In the genomic region with DNA sequence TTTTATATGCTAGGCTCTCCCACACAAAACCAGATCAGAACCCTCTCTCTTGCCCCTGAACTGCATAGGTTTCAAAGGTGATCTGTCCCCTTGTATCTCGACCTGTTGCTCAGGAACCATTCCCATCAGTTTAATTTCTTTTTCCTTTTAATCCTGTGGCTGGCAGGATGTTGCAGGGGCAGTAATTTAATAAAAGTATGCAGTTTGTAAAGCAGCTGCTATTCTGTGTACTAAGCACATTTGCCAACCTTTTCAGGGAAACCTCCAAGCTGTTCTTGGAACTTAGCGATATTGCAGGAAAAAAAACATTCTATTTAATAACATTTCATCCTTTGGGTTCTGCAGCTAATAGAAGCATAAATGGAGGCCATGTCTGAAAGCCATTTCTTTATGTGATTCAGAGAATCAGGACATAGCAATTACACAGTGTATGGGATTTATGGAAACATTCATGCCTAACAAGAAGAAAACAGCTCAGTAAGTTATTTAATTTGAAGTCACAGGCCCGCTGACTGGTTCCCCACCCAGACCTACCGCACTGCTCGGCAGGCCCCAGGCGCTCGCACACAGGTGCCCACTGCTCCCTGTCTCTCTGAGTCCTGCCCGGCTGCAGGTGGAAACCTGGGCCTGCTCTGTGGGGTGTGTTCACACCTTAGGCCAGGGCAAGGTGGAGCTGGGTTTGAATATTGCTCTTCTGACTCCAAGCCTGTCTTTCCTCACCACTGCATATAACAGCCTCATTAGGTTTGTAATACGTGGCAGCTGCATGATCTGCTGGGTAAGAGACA, we compare ENCODE assay signal across 17 cellular contexts.
"Had no signal": no experiment of that assay in that cellular context is flagged by ENCODE, and none has a peak within 500 bp of the region (broad histone marks: within the 10 kb centered on the region; RNA-seq: fewer than 3 reads in every experiment).

No MANE protein-coding gene starts in this region.

- H3K27me3 Mint-ChIP-seq: activated CD4-positive, alpha-beta memory T cell treated with anti-CD3 and anti-CD28 coated beads, Interleukin-2, amount 10 ng/mL, durations not matched to agents 7 days and 5 days; activated naive CD8-positive, alpha-beta T cell treated with anti-CD3 and anti-CD28 coated beads, Interleukin-2, amount 50 U/mL, for 24 hours; stimulated activated naive B cell treated with anti-CD40 and anti-IgM and Interleukin-4, amounts not matched to agents 10 μg/mL and 1 μg/mL and 100 μg/mL, for 72 hours; T-cell had no signal

- H3K27ac ChIP-seq: colonic mucosa, heart left ventricle, neutrophil, spleen, VCaP had no signal

- H3K4me3 Mint-ChIP-seq: activated CD4-positive, alpha-beta memory T cell treated with anti-CD3 and anti-CD28 coated beads, Interleukin-2, amount 10 ng/mL, durations not matched to agents 7 days and 5 days; activated naive CD8-positive, alpha-beta T cell treated with anti-CD3 and anti-CD28 coated beads, Interleukin-2, amount 50 U/mL, for 24 hours; activated T-cell treated with anti-CD3 and anti-CD28 coated beads, Interleukin-2, amount 50 U/mL, for 72 hours; stimulated activated naive B cell treated with anti-CD40 and anti-IgM and Interleukin-4, amounts not matched to agents 10 μg/mL and 1 μg/mL and 100 μg/mL, for 72 hours; T-cell had no signal

- H3K27me3 ChIP-seq: colonic mucosa, heart left ventricle, neutrophil, spleen had no signal

- ATAC-seq: activated naive CD8-positive, alpha-beta T cell treated with anti-CD3 and anti-CD28 coated beads, Interleukin-2, amount 50 U/mL, for 24 hours; activated T-cell treated with anti-CD3 and anti-CD28 coated beads, Interleukin-2, amount 50 U/mL, for 72 hours; heart left ventricle; left ventricle myocardium superior; right cardiac atrium; stimulated activated naive B cell treated with anti-CD40 and anti-IgM and Interleukin-4, amounts not matched to agents 10 μg/mL and 1 μg/mL and 100 μg/mL, for 72 hours; T-cell had no signal

- H3K4me3 ChIP-seq: colonic mucosa, heart left ventricle, spleen had no signal

- H3K27ac Mint-ChIP-seq: activated CD4-positive, alpha-beta memory T cell treated with anti-CD3 and anti-CD28 coated beads, Interleukin-2, amount 10 ng/mL, durations not matched to agents 7 days and 5 days; activated naive CD8-positive, alpha-beta T cell treated with anti-CD3 and anti-CD28 coated beads, Interleukin-2, amount 50 U/mL, for 24 hours; stimulated activated naive B cell treated with anti-CD40 and anti-IgM and Interleukin-4, amounts not matched to agents 10 μg/mL and 1 μg/mL and 100 μg/mL, for 72 hours; T-cell had no signal

- H3K9me3 Mint-ChIP-seq: activated CD4-positive, alpha-beta memory T cell treated with anti-CD3 and anti-CD28 coated beads, Interleukin-2, amount 10 ng/mL, durations not matched to agents 7 days and 5 days; activated naive CD8-positive, alpha-beta T cell treated with anti-CD3 and anti-CD28 coated beads, Interleukin-2, amount 50 U/mL, for 24 hours; activated T-cell treated with anti-CD3 and anti-CD28 coated beads, Interleukin-2, amount 50 U/mL, for 72 hours; stimulated activated naive B cell treated with anti-CD40 and anti-IgM and Interleukin-4, amounts not matched to agents 10 μg/mL and 1 μg/mL and 100 μg/mL, for 72 hours; T-cell had no signal

- DNase-seq: activated CD4-positive, alpha-beta memory T cell treated with anti-CD3 and anti-CD28 coated beads, Interleukin-2, amount 10 ng/mL, durations not matched to agents 7 days and 5 days; activated CD8-positive, alpha-beta memory T cell treated with anti-CD3 and anti-CD28 coated beads, Interleukin-2, amount 50 U/mL, for 4 hours; activated naive CD8-positive, alpha-beta T cell treated with anti-CD3 and anti-CD28 coated beads, Interleukin-2, amount 50 U/mL, for 24 hours; activated T-cell treated with anti-CD3 and anti-CD28 coated beads, Interleukin-2, amount 50 U/mL, for 72 hours; colonic mucosa; effector CD4-positive, alpha-beta T cell; foreskin melanocyte; heart left ventricle; left ventricle myocardium superior; posterior cingulate gyrus; right cardiac atrium; spleen; stimulated activated CD4-positive, alpha-beta T cell treated with anti-CD3 and anti-CD28 coated beads, Interleukin-1b, Interleukin-23, amount 100 ng/mL, for 48 hours; stimulated activated naive B cell treated with anti-CD40 and anti-IgM and Interleukin-4, amounts not matched to agents 10 μg/mL and 1 μg/mL and 100 μg/mL, for 72 hours; T-cell had no signal

- H3K36me3 Mint-ChIP-seq: stimulated activated naive B cell treated with anti-CD40 and anti-IgM and Interleukin-4, amounts not matched to agents 10 μg/mL and 1 μg/mL and 100 μg/mL, for 72 hours; T-cell had no signal

- H3K36me3 ChIP-seq: colonic mucosa, heart left ventricle, neutrophil, spleen had no signal

- H3K9me3 ChIP-seq: colonic mucosa, heart left ventricle, neutrophil, spleen had no signal
